Comparison of ENCODE assay signal across 8 cellular contexts in the genomic region with DNA sequence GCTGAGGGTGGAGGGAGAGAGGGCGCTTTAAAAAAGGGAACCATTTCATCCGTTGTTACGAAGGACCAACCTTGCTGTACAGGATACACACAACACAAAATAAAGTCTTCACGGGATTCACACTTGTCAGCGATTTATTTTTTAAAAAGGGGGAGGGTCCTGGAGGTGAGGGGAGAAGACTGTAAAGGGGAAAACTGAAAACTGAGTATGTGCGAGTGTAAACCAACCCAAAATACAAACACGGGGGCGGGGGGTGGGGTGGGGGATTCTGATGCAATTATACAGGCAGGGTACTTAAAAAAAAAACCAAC. TPM values are rescaled to one million over a fixed set of nuclear protein-coding genes. Genes with fewer than 3 reads are reported as not detected.
DNase-seq lines count a peak whose midpoint lies in the region; ATAC-seq and TF ChIP-seq lines count a peak whose summit lies in the region.

No MANE protein-coding gene starts in this region.

- peak overlapping the region; percentile 71 for H2AFZ ChIP-seq in mammary epithelial cell (ENCODE audit: low read depth, low read length)

- WGBS in mammary epithelial cell (ENCODE audit: low coverage, missing lambda C conversion rate) = 4% methylated on average over 8 of the region's 8 CpGs

- H3K4me3 ChIP-seq in HL-60 (replicated peaks; ENCODE audit: insufficient read depth, low read length) (peak overlapping the region; percentile 70), mammary epithelial cell (replicated peaks in 1 of 3; ENCODE audit: insufficient read depth in 1 of 3, low read depth in 2 of 3, low read length in 3 of 3) (peak overlapping the region; percentile 70 to 93 (median 85))

- no peaks in the 10 kb centered on the region for H3K27me3 Mint-ChIP-seq in mesothelial cell of epicardium (ENCODE audit: low read depth)

- peak; percentile 19 for ATAC-seq in GM19351 (IDR thresholded peaks at IDR 0.05; ENCODE audit: unreplicated experiment)
- ATAC-seq in GM21737 (IDR thresholded peaks at IDR 0.05; ENCODE audit: unreplicated experiment) = no peak
- no peak for ATAC-seq in HG02870 (IDR thresholded peaks at IDR 0.05; ENCODE audit: unreplicated experiment)

- H3K4me1 ChIP-seq in mammary epithelial cell (ENCODE audit: insufficient read depth, low read length) = peaks cover 9% of the 10 kb centered on the region

- TF ChIP-seq CTCF in HL-60 (IDR thresholded peaks at IDR 0.05; ENCODE audit: insufficient read depth, low read length) (no peak), mammary epithelial cell (conservative IDR thresholded peaks at IDR 0.05 in 1 of 2, IDR thresholded peaks at IDR 0.05 in 1 of 2; ENCODE audit: extremely low read depth in 1 of 2, insufficient read depth in 1 of 2, low read depth in 1 of 2, low read length in 2 of 2) (no peak), mesothelial cell of epicardium (IDR thresholded peaks at IDR 0.05; ENCODE audit: unreplicated experiment) (no peak)

- in situ Hi-C loops in mammary epithelial cell (cut with MboI; ENCODE audit: low sequenced_read_pairs in 2 of 2) = no loop called here

- dilution Hi-C loops in mammary epithelial cell (cut with HindIII; ENCODE audit: low sequenced_read_pairs) = no loop called here

- intact Hi-C loops in mammary epithelial cell (cut with micrococcal nuclease) = no loop called here

- peak overlapping the region; percentile 100 for H3K27ac Mint-ChIP-seq in mesothelial cell of epicardium

- H3K4me2 ChIP-seq in mammary epithelial cell (ENCODE audit: insufficient read depth, low read depth, low read length) = peak overlapping the region; percentile 91

- peak overlapping the region; percentile 91 for H3K4me3 Mint-ChIP-seq in mesothelial cell of epicardium

- peaks cover 43% of the 10 kb centered on the region for H3K79me2 ChIP-seq in mammary epithelial cell (ENCODE audit: insufficient read depth, low read length)

- peaks cover 6% of the 10 kb centered on the region for H3K36me3 ChIP-seq in mammary epithelial cell (ENCODE audit: insufficient read depth, low read length)

- CTCF ChIA-PET in mammary epithelial cell (lab: Charles Lee; ENCODE audit: low non-redundant PET) = interaction anchor here (0.6 kb wide), 1 partner anchor 204 kb away, joined by 5 read pairs; no protein-coding TSS in a partner anchor

- H3K27ac ChIP-seq in HL-60 (replicated peaks) (peak overlapping the region; percentile 94), mammary epithelial cell (ENCODE audit: insufficient read depth, low read depth, low read length) (peak overlapping the region; percentile 91)

- H3K9ac ChIP-seq in mammary epithelial cell (ENCODE audit: insufficient read depth, low read length) = peak overlapping the region; percentile 86

- H4K20me1 ChIP-seq in mammary epithelial cell (ENCODE audit: insufficient read depth, low read length) = no peaks in the 10 kb centered on the region

- H3K9me3 Mint-ChIP-seq in mesothelial cell of epicardium = no peaks in the 10 kb centered on the region

- H3K27me3 ChIP-seq in HL-60 (ENCODE audit: insufficient read depth, poor library complexity, severe bottlenecking) (no peaks in the 10 kb centered on the region), mammary epithelial cell (ENCODE audit: insufficient read depth, low read length) (no peaks in the 10 kb centered on the region)

- DNase-seq in HL-60 (ENCODE audit: low read depth in 1 of 2, low spot score in 1 of 2) (no peak), mammary epithelial cell (no peak), mesothelial cell of epicardium (ENCODE audit: low spot score in 2 of 2, unreplicated experiment in 2 of 2) (no peak), NCI-H187 (lab: John Stamatoyannopoulos, UW) (no peak), NK-92 (lab: John Stamatoyannopoulos, UW; ENCODE audit: unreplicated experiment) (no peak)

- H3K9me3 ChIP-seq in mammary epithelial cell (replicated peaks; ENCODE audit: insufficient read depth, low read length) = no peaks in the 10 kb centered on the region

- H3K36me3 Mint-ChIP-seq in mesothelial cell of epicardium = peaks cover 15% of the 10 kb centered on the region

- peaks cover 24% of the 10 kb centered on the region for H3K4me1 Mint-ChIP-seq in mesothelial cell of epicardium

- BruUV-seq in mammary epithelial cell (replicated peaks; lab: Mats Ljungman, UMichigan) = TSS peak; percentile 96

RNA-seq across cellular contexts. Expression of gene PRKAG1, which starts 0.5 kb away (rescaled TPM):
- total RNA-seq in mammary epithelial cell = 10 to 100 TPM; 56.7 to 84.8 TPM
- 89.0 TPM for polyA plus RNA-seq in mammary epithelial cell
- polyA minus RNA-seq in mammary epithelial cell = 73.9 TPM
- total RNA-seq in mesothelial cell of epicardium = 58.7 to 61.8 TPM (median 59.4 TPM) in 3 replicates

RNA-seq across cellular contexts. Expression of gene DDN, which starts 19.9 kb away (rescaled TPM):
- under 1 TPM; 0.33 to 0.52 TPM for total RNA-seq in mammary epithelial cell
- polyA plus RNA-seq in mammary epithelial cell = 0.09 TPM
- polyA minus RNA-seq in mammary epithelial cell = not detected
- 0.27 to 0.36 TPM (median 0.29 TPM) in 3 replicates for total RNA-seq in mesothelial cell of epicardium

RNA-seq across cellular contexts. Expression of gene WNT1, which starts 41.0 kb away (rescaled TPM):
- total RNA-seq in mammary epithelial cell (not detected), mesothelial cell of epicardium (not detected in 3 replicates)
- polyA plus RNA-seq in mammary epithelial cell = not detected
- polyA minus RNA-seq in mammary epithelial cell = not detected

RNA-seq across cellular contexts. Expression of gene KMT2D, which starts 41.5 kb away (rescaled TPM):
- total RNA-seq in mammary epithelial cell (10 to 100 TPM; 30.7 to 78.0 TPM), mesothelial cell of epicardium (125 to 137 TPM (median 136 TPM) in 3 replicates)
- polyA plus RNA-seq in mammary epithelial cell = 8.0 TPM
- 90.4 TPM for polyA minus RNA-seq in mammary epithelial cell

RNA-seq across cellular contexts. Expression of gene WNT10B, which starts 47.5 kb away (rescaled TPM):
- total RNA-seq in mammary epithelial cell (1 to 10 TPM in 1 of 2 donors, under 1 TPM in 1; 0.17 to 1.1 TPM), mesothelial cell of epicardium (0.77 to 1.2 TPM (median 0.98 TPM) in 3 replicates)
- polyA plus RNA-seq in mammary epithelial cell = 0.75 TPM
- not detected for polyA minus RNA-seq in mammary epithelial cell
